24 cellular contexts compared by ENCODE assay signal in the genomic region with DNA sequence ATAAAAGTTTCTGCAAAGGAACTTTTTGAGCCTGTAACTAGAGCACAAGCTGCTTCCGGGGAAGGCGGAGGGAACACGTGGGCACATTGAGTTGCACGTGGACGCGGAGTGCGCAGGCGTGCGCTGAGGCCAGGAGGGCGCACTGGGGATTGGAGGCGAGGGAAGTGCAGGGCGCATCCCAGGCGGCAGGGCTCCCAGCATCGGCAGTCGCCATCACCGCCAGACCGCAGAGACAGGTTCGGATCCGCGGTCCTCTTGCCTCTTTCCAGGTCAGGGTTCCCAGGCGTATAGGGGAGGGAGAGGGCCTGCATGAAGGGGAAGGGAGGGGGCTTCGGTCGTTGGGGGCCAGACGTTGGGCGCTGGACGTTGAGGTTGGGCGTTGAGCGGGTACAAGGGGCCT. TPM values are rescaled to one million over a fixed set of nuclear protein-coding genes. Genes with fewer than 3 reads are reported as not detected.
DNase-seq lines count a peak whose midpoint lies in the region; ATAC-seq and TF ChIP-seq lines count a peak whose summit lies in the region.
"Had no signal": no experiment of that assay in that cellular context is flagged by ENCODE, and none has a peak within 500 bp of the region (broad histone marks: within the 10 kb centered on the region; RNA-seq: fewer than 3 reads in every experiment).

A gene with protein sequence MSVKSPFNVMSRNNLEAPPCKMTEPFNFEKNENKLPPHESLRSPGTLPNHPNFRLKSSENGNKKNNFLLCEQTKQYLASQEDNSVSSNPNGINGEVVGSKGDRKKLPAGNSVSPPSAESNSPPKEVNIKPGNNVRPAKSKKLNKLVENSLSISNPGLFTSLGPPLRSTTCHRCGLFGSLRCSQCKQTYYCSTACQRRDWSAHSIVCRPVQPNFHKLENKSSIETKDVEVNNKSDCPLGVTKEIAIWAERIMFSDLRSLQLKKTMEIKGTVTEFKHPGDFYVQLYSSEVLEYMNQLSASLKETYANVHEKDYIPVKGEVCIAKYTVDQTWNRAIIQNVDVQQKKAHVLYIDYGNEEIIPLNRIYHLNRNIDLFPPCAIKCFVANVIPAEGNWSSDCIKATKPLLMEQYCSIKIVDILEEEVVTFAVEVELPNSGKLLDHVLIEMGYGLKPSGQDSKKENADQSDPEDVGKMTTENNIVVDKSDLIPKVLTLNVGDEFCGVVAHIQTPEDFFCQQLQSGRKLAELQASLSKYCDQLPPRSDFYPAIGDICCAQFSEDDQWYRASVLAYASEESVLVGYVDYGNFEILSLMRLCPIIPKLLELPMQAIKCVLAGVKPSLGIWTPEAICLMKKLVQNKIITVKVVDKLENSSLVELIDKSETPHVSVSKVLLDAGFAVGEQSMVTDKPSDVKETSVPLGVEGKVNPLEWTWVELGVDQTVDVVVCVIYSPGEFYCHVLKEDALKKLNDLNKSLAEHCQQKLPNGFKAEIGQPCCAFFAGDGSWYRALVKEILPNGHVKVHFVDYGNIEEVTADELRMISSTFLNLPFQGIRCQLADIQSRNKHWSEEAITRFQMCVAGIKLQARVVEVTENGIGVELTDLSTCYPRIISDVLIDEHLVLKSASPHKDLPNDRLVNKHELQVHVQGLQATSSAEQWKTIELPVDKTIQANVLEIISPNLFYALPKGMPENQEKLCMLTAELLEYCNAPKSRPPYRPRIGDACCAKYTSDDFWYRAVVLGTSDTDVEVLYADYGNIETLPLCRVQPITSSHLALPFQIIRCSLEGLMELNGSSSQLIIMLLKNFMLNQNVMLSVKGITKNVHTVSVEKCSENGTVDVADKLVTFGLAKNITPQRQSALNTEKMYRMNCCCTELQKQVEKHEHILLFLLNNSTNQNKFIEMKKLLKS (plus strand): TSS at position 206 of the 400 bp plus-strand sequence. CDS start 8,479 bp downstream, outside the sequence.

- H2BK15ac ChIP-seq in IMR-90 (ENCODE audit: low read depth, low read length): no peak within 1 kb of the TSS

- H3F3A ChIP-seq in neural progenitor cell (ENCODE audit: low read depth): no peaks in the 10 kb centered on the region

- CTCF ChIA-PET in activated naive CD4-positive, alpha-beta T cell treated with anti-CD3 and anti-CD28 coated beads, Interleukin-2, amount 10 ng/mL, durations not matched to agents 7 days and 5 days (lab: Charles Lee): interaction anchor here (0.7 kb wide), 1 partner anchor 637 kb away, joined by 3 read pairs; no protein-coding TSS in a partner anchor
- CTCF ChIA-PET in IMR-90 (lab: Yijun Ruan, JAX): no interaction called here

- no peak within 1 kb of the TSS for H2BK120ac ChIP-seq in IMR-90 (ENCODE audit: low read depth, low read length)

- no peaks in the 10 kb centered on the region for H3K36me3 Mint-ChIP-seq in activated naive CD4-positive, alpha-beta T cell treated with anti-CD3 and anti-CD28 coated beads, Interleukin-2, amount 10 ng/mL, durations not matched to agents 7 days and 5 days
- H3K36me3 Mint-ChIP-seq in activated naive CD4-positive, alpha-beta T cell treated with anti-CD3 and anti-CD28 coated beads, Interleukin-2, amount 50 U/mL, for 72 hours: peaks cover 0 to 6% of the 10 kb centered on the region in 2 donors
- H3K36me3 Mint-ChIP-seq in endodermal cell (ENCODE audit: low read depth) (no peaks in the 10 kb centered on the region), neural progenitor cell (no peaks in the 10 kb centered on the region)

- H3K27ac ChIP-seq in IMR-90 (ENCODE audit: insufficient read depth, low read length) (no peak within 1 kb of the TSS), endodermal cell (ENCODE audit: low read depth, low read length) (no peak within 1 kb of the TSS), neural progenitor cell (no peak within 1 kb of the TSS)
- H3K27ac ChIP-seq: colonic mucosa, neutrophil, RWPE1, transverse colon had no signal

- H2BK20ac ChIP-seq in IMR-90 (ENCODE audit: low read depth, low read length): no peak within 1 kb of the TSS

- no peak within 1 kb of the TSS for H4K8ac ChIP-seq in IMR-90 (ENCODE audit: low read depth in 2 of 2, low read length in 2 of 2)

- H3K4me3 ChIP-seq in IMR-90 (ENCODE audit: insufficient read depth, low read depth, low read length) (no peak within 1 kb of the TSS), endodermal cell (ENCODE audit: low read length) (no peak within 1 kb of the TSS), neural progenitor cell (no peak within 1 kb of the TSS)
- H3K4me3 ChIP-seq: colonic mucosa, GM12878, transverse colon had no signal

- intact Hi-C loops in IMR-90 (cut with micrococcal nuclease): no loop called here

- peaks cover 15% of the 10 kb centered on the region for H3K4me1 Mint-ChIP-seq in activated naive CD4-positive, alpha-beta T cell treated with anti-CD3 and anti-CD28 coated beads, Interleukin-2, amount 10 ng/mL, durations not matched to agents 7 days and 5 days
- H3K4me1 Mint-ChIP-seq in endodermal cell: peaks cover 7% of the 10 kb centered on the region
- peaks cover 7% of the 10 kb centered on the region for H3K4me1 Mint-ChIP-seq in neural progenitor cell

- H3K4ac ChIP-seq in IMR-90 (ENCODE audit: low read depth, low read length): no peak within 1 kb of the TSS

- H4K20me1 ChIP-seq in IMR-90 (ENCODE audit: insufficient read depth, low read length) (no peaks in the 10 kb centered on the region), neural progenitor cell (ENCODE audit: low read depth) (no peaks in the 10 kb centered on the region)

- H4K91ac ChIP-seq in IMR-90 (ENCODE audit: insufficient read depth, low read depth, low read length): no peak within 1 kb of the TSS

- H3K36me3 ChIP-seq in IMR-90 (ENCODE audit: control insufficient read depth, insufficient read depth, low read length): no peaks in the 10 kb centered on the region
- no peaks in the 10 kb centered on the region for H3K36me3 ChIP-seq in endodermal cell (ENCODE audit: control insufficient read depth, insufficient read depth, low read length)
- H3K36me3 ChIP-seq in neural progenitor cell: no peaks in the 10 kb centered on the region
- H3K36me3 ChIP-seq: colonic mucosa, neutrophil, transverse colon had no signal

- no peaks in the 10 kb centered on the region for H3K9me3 Mint-ChIP-seq in activated naive CD4-positive, alpha-beta T cell treated with anti-CD3 and anti-CD28 coated beads, Interleukin-2, amount 10 ng/mL, durations not matched to agents 7 days and 5 days
- no peaks in the 10 kb centered on the region for H3K9me3 Mint-ChIP-seq in activated naive CD4-positive, alpha-beta T cell treated with anti-CD3 and anti-CD28 coated beads, Interleukin-2, amount 50 U/mL, for 72 hours
- H3K9me3 Mint-ChIP-seq in endodermal cell (no peaks in the 10 kb centered on the region), neural progenitor cell (no peaks in the 10 kb centered on the region)
- H3K9me3 Mint-ChIP-seq: activated naive CD8-positive, alpha-beta T cell treated with anti-CD3 and anti-CD28 coated beads, Interleukin-2, amount 10 ng/mL, durations not matched to agents 7 days and 5 days; stimulated activated naive CD8-positive, alpha-beta T cell treated with anti-CD3 and anti-CD28 coated beads, Interleukin-15, amount 100 ng/mL, for 72 hours had no signal

- H3K18ac ChIP-seq in IMR-90 (ENCODE audit: low read depth, low read length): no peak within 1 kb of the TSS

- TF ChIP-seq POLR2A in IMR-90 (IDR thresholded peaks at IDR 0.05; ENCODE audit: low read depth, low read length): no peak

- no peak within 1 kb of the TSS for H2AK5ac ChIP-seq in IMR-90 (ENCODE audit: low read depth, low read length)

- no peak for TF ChIP-seq CTCF in IMR-90 (conservative IDR thresholded peaks at IDR 0.05; ENCODE audit: low read depth, low read length)
- TF ChIP-seq CTCF in endodermal cell (conservative IDR thresholded peaks at IDR 0.05): no peak
- TF ChIP-seq CTCF in neural progenitor cell (IDR thresholded peaks at IDR 0.05): no peak

- H3K14ac ChIP-seq in IMR-90 (replicated peaks; ENCODE audit: low read depth, low read length): no peak within 1 kb of the TSS

- no peak for TF ChIP-seq RAD21 in IMR-90 (IDR thresholded peaks at IDR 0.05; ENCODE audit: low read length)

- no peak within 1 kb of the TSS for H3K23ac ChIP-seq in IMR-90 (ENCODE audit: low read depth, low read length)

- H3K4me3 Mint-ChIP-seq in activated naive CD4-positive, alpha-beta T cell treated with anti-CD3 and anti-CD28 coated beads, Interleukin-2, amount 10 ng/mL, durations not matched to agents 7 days and 5 days: peak within 1 kb of the TSS; percentile 45
- peak within 1 kb of the TSS; percentile 17 for H3K4me3 Mint-ChIP-seq in endodermal cell
- H3K4me3 Mint-ChIP-seq in neural progenitor cell: no peak within 1 kb of the TSS
- H3K4me3 Mint-ChIP-seq: activated naive CD8-positive, alpha-beta T cell treated with anti-CD3 and anti-CD28 coated beads, Interleukin-2, amount 10 ng/mL, durations not matched to agents 7 days and 5 days; stimulated activated naive CD8-positive, alpha-beta T cell treated with anti-CD3 and anti-CD28 coated beads, Interleukin-15, amount 100 ng/mL, for 72 hours had no signal

- in situ Hi-C loops in IMR-90 (cut with MboI; ENCODE audit: low sequenced_read_pairs): no loop called here

- H3K27me3 Mint-ChIP-seq in activated naive CD4-positive, alpha-beta T cell treated with anti-CD3 and anti-CD28 coated beads, Interleukin-2, amount 10 ng/mL, durations not matched to agents 7 days and 5 days: peaks cover 21% of the 10 kb centered on the region
- peaks cover 25% of the 10 kb centered on the region for H3K27me3 Mint-ChIP-seq in endodermal cell (ENCODE audit: insufficient read depth)
- peaks cover 2% of the 10 kb centered on the region for H3K27me3 Mint-ChIP-seq in neural progenitor cell (ENCODE audit: insufficient read depth, low read depth)
- H3K27me3 Mint-ChIP-seq: stimulated activated naive CD8-positive, alpha-beta T cell treated with anti-CD3 and anti-CD28 coated beads, Interleukin-15, amount 100 ng/mL, for 72 hours had no signal

- H2BK5ac ChIP-seq in IMR-90 (ENCODE audit: low read depth, low read length, poor library complexity, severe bottlenecking): no peak within 1 kb of the TSS

- H3K4me1 ChIP-seq in IMR-90 (ENCODE audit: control insufficient read depth, insufficient read depth, low read length) (no peaks in the 10 kb centered on the region), endodermal cell (ENCODE audit: control insufficient read depth, insufficient read depth, low read length) (no peaks in the 10 kb centered on the region), neural progenitor cell (no peaks in the 10 kb centered on the region)
- H3K4me1 ChIP-seq: Caco-2, colonic mucosa had no signal

- H2AK9ac ChIP-seq in IMR-90 (replicated peaks; ENCODE audit: low read depth, low read length, poor library complexity): no peak within 1 kb of the TSS

- no TSS peak for BruUV-seq in IMR-90 (replicated peaks; lab: Mats Ljungman, UMichigan)

- 0 out of 2 replicates have a peak, but pooled peaks cover 3% of the 10 kb centered on the region for H3K9me1 ChIP-seq in IMR-90 (ENCODE audit: insufficient read depth, low read length)

- no peaks in the 10 kb centered on the region for H3K9me3 ChIP-seq in IMR-90 (ENCODE audit: control insufficient read depth, insufficient read depth, low read length)
- H3K9me3 ChIP-seq in endodermal cell (ENCODE audit: control insufficient read depth, low read length): no peaks in the 10 kb centered on the region
- H3K9me3 ChIP-seq in neural progenitor cell (ENCODE audit: low read depth): no peaks in the 10 kb centered on the region
- H3K9me3 ChIP-seq: Caco-2, colonic mucosa, neutrophil, transverse colon had no signal

- H3K27ac Mint-ChIP-seq in activated naive CD4-positive, alpha-beta T cell treated with anti-CD3 and anti-CD28 coated beads, Interleukin-2, amount 10 ng/mL, durations not matched to agents 7 days and 5 days: no peak within 1 kb of the TSS
- no peak within 1 kb of the TSS for H3K27ac Mint-ChIP-seq in activated naive CD4-positive, alpha-beta T cell treated with anti-CD3 and anti-CD28 coated beads, Interleukin-2, amount 50 U/mL, for 72 hours
- no peak within 1 kb of the TSS for H3K27ac Mint-ChIP-seq in endodermal cell
- no peak within 1 kb of the TSS for H3K27ac Mint-ChIP-seq in neural progenitor cell
- H3K27ac Mint-ChIP-seq: activated naive CD8-positive, alpha-beta T cell treated with anti-CD3 and anti-CD28 coated beads, Interleukin-2, amount 10 ng/mL, durations not matched to agents 7 days and 5 days had no signal

- POLR2A ChIA-PET in IMR-90 (lab: Charles Lee; ENCODE audit: unreplicated experiment): no interaction called here

- H3K27me3 ChIP-seq in IMR-90 (ENCODE audit: control insufficient read depth, insufficient read depth, low read length) (peaks cover 9% of the 10 kb centered on the region), endodermal cell (ENCODE audit: control insufficient read depth, insufficient read depth, low read length, poor library complexity, severe bottlenecking) (peaks cover 6% of the 10 kb centered on the region), neural progenitor cell (peaks cover 18% of the 10 kb centered on the region)
- H3K27me3 ChIP-seq: colonic mucosa, transverse colon had no signal

- dilution Hi-C loops in IMR-90 (cut with HindIII; ENCODE audit: low sequenced_read_pairs, unreplicated experiment): no loop called here

- H3K4me2 ChIP-seq in IMR-90 (ENCODE audit: low read depth, low read length) (no peak within 1 kb of the TSS), neural progenitor cell (no peak within 1 kb of the TSS)

- no peak for ATAC-seq in activated naive CD4-positive, alpha-beta T cell treated with anti-CD3 and anti-CD28 coated beads, Interleukin-2, amount 50 U/mL, for 72 hours
- ATAC-seq in IMR-90 (ENCODE audit: low read depth) (no peak), HG03460 (IDR thresholded peaks at IDR 0.05; ENCODE audit: unreplicated experiment) (no peak)
- ATAC-seq: GM12878; left lobe of liver; stimulated activated naive CD8-positive, alpha-beta T cell treated with anti-CD3 and anti-CD28 coated beads, Interleukin-15, amount 100 ng/mL, for 72 hours had no signal

- no peak for DNase-seq in activated naive CD4-positive, alpha-beta T cell treated with anti-CD3 and anti-CD28 coated beads, Interleukin-2, amount 10 ng/mL, durations not matched to agents 7 days and 5 days
- DNase-seq in activated naive CD4-positive, alpha-beta T cell treated with anti-CD3 and anti-CD28 coated beads, Interleukin-2, amount 50 U/mL, for 72 hours (ENCODE audit: low spot score in 2 of 2): no peak
- DNase-seq in IMR-90 (no peak), endodermal cell (peak; percentile 57), neural progenitor cell (ENCODE audit: low spot score) (no peak), NCI-H446 treated with DMSO at 0.1 percent for 48 hours (lab: John Stamatoyannopoulos, UW) (no peak)
- no peak for DNase-seq in activated CD8-positive, alpha-beta memory T cell treated with anti-CD3 and anti-CD28 coated beads, Interleukin-2, amount 50 U/mL, for 48 hours
- DNase-seq: activated CD4-positive, CD25-positive, alpha-beta regulatory T cell treated with anti-CD3 and anti-CD28 coated beads, Interleukin-2, amount 50 U/mL, for 72 hours; activated naive CD8-positive, alpha-beta T cell treated with anti-CD3 and anti-CD28 coated beads, Interleukin-2, amount 10 ng/mL, durations not matched to agents 7 days and 5 days; Caco-2; colonic mucosa; DMS79 treated with DMSO at 0.1 percent for 48 hours; KBM-7; NCI-H146; NCI-H524; stimulated activated CD4-positive, alpha-beta T cell treated with anti-CD3 and anti-CD28 coated beads, Interleukin-4, amount 100 ng/mL, for 4 hours; stimulated activated naive CD8-positive, alpha-beta T cell treated with anti-CD3 and anti-CD28 coated beads, Interleukin-15, amount 100 ng/mL, for 72 hours; transverse colon had no signal

- no peak within 1 kb of the TSS for H4K5ac ChIP-seq in IMR-90 (ENCODE audit: low read depth, low read length)

- WGBS in IMR-90 (ENCODE audit: extremely low coverage in 2 of 2, insufficient read length in 1 of 2), 2 experiments: 77% methylated on average over 12 of the region's 28 CpGs; no CpG with 5 or more reads in 1 of the 2 experiments
- 90 to 92% methylated on average over 23 to 28 of the region's 28 CpGs for WGBS in endodermal cell (ENCODE audit: insufficient coverage in 1 of 2, insufficient read length in 1 of 2), 2 experiments

- H3K79me1 ChIP-seq in IMR-90 (ENCODE audit: low read depth in 1 of 2, low read length in 2 of 2): no peaks in the 10 kb centered on the region

- H3K56ac ChIP-seq in IMR-90 (ENCODE audit: extremely low read depth, insufficient read depth, low read length): no peak within 1 kb of the TSS

- H2AFZ ChIP-seq in IMR-90 (replicated peaks; ENCODE audit: low read length, poor library complexity) (peak within 1 kb of the TSS; percentile 45), neural progenitor cell (replicated peaks) (peak within 1 kb of the TSS; percentile 37)

- H3K79me2 ChIP-seq in neural progenitor cell (ENCODE audit: low read depth): no peaks in the 10 kb centered on the region

- H3K9ac ChIP-seq in IMR-90 (ENCODE audit: low read depth, low read length): no peak within 1 kb of the TSS
- no peak within 1 kb of the TSS for H3K9ac ChIP-seq in endodermal cell (ENCODE audit: extremely low read depth, low read length, poor library complexity, severe bottlenecking)
- H3K9ac ChIP-seq in neural progenitor cell: no peak within 1 kb of the TSS

RNA-seq across cellular contexts. Expression of the gene that starts here (rescaled TPM):
- total RNA-seq in activated naive CD4-positive, alpha-beta T cell treated with anti-CD3 and anti-CD28 coated beads, Interleukin-2, amount 50 U/mL, for 72 hours: under 1 TPM; 0.20 to 0.31 TPM
- total RNA-seq in IMR-90 (2012; rRNA removed) (not detected in 2 replicates), endodermal cell (under 1 TPM; 0.09 to 0.15 TPM), neural progenitor cell (ENCODE audit: low replicate concordance) (0.04 TPM in 1 of 2 replicates, not detected in the other)
- not detected in 2 replicates for polyA plus RNA-seq in IMR-90 (2012; rRNA removed)
- polyA plus RNA-seq in IMR-90 (2012; cell fraction: cytosol; rRNA removed): not detected in 2 replicates
- not detected in 2 replicates for polyA plus RNA-seq in IMR-90 (2012; cell fraction: nucleus; rRNA removed; ENCODE audit: low replicate concordance)
- polyA plus RNA-seq in endodermal cell (2013, experiment 1 of 2): not detected
- not detected for polyA plus RNA-seq in endodermal cell (2013, experiment 2 of 2)
- total RNA-seq: A172, GM12878 had no signal

Comparison
In these comparisons a context has a peak if more than half of its experiments do, and no peak if none do; other contexts are left out.
1. Peak in DNase-seq in endodermal cell; RNA of the gene not detected or under 1 TPM.